In genomic region chr15:58551764-58552504, GRCh38 we compare ENCODE assay signal across 8 cellular contexts.
DNase-seq lines count a peak whose midpoint lies in the region; ATAC-seq, FAIRE-seq and TF ChIP-seq lines count a peak whose summit lies in the region.

No MANE protein-coding gene starts in this region.

- H3K4me3 ChIP-seq in K562 (peak overlapping the region; percentile 10; the same call in 1 of the 2 replicates), thoracic aorta (peak overlapping the region; percentile 58)

- CTCF ChIA-PET in activated CD4-positive, alpha-beta memory T cell treated with anti-CD3 and anti-CD28 coated beads, Interleukin-2, amount 10 ng/mL, durations not matched to agents 7 days and 5 days (lab: Charles Lee) = no interaction called here
- CTCF ChIA-PET in activated CD4-positive, alpha-beta memory T cell treated with anti-CD3 and anti-CD28 coated beads for 36 hours (lab: Charles Lee) = interaction anchor here (1.0 kb wide), 1 partner anchor 195 kb away, joined by 3 read pairs; no protein-coding TSS in a partner anchor
- CTCF ChIA-PET in K562 (lab: Yijun Ruan, JAX; ENCODE audit: low intra/inter-chr PET ratio) = no interaction called here

- H3K4me1 ChIP-seq in K562 (replicated peaks in 1 of 2; ENCODE audit: control insufficient read depth in 2 of 2, insufficient read depth in 2 of 2, low read length in 2 of 2) (peaks cover 32 to 46% of the 10 kb centered on the region in 2 experiments), thoracic aorta (ENCODE audit: control insufficient read depth in 1 of 2, low read depth in 2 of 2) (peaks cover 9 to 21% of the 10 kb centered on the region in 2 donors)

- intact Hi-C loops in activated CD4-positive, alpha-beta memory T cell treated with anti-CD3 and anti-CD28 coated beads for 36 hours (cut with micrococcal nuclease) = no loop called here
- intact Hi-C loops in K562 (cut with micrococcal nuclease) = no loop called here

- POLR2A ChIA-PET in activated CD4-positive, alpha-beta memory T cell treated with anti-CD3 and anti-CD28 coated beads, Interleukin-2, amount 10 ng/mL, durations not matched to agents 7 days and 5 days (lab: Charles Lee) = interaction anchor here (1.2 kb wide), 1 partner anchor 219 kb away, joined by 5 read pairs; the partner anchor contains the start of gene MINDY2
- POLR2A ChIA-PET in activated CD4-positive, alpha-beta memory T cell treated with anti-CD3 and anti-CD28 coated beads for 36 hours (lab: Charles Lee) = no interaction called here
- POLR2A ChIA-PET in K562 (lab: Yijun Ruan, JAX) = no interaction called here

- no peak for TF ChIP-seq POLR2A in K562 (conservative IDR thresholded peaks at IDR 0.05)

- TF ChIP-seq RAD21 in K562 (CRISPR knock-in tag; conservative IDR thresholded peaks at IDR 0.05 in 1 of 2, IDR thresholded peaks at IDR 0.05 in 1 of 2) = peak in 1 of 2 experiments; percentile 6; a peak in 1 of 4 replicates

- no peaks in the 10 kb centered on the region for H3K9me3 Mint-ChIP-seq in activated CD4-positive, alpha-beta memory T cell treated with anti-CD3 and anti-CD28 coated beads, Interleukin-2, amount 10 ng/mL, durations not matched to agents 7 days and 5 days
- no peaks in the 10 kb centered on the region for H3K9me3 Mint-ChIP-seq in activated CD4-positive, alpha-beta memory T cell treated with anti-CD3 and anti-CD28 coated beads for 36 hours

- ATAC-seq in K562 (peak; percentile 16), thoracic aorta (ENCODE audit: insufficient number of reproducible peaks, low FRiP score, low read depth) (no peak), GM18517 (IDR thresholded peaks at IDR 0.05; ENCODE audit: unreplicated experiment) (no peak), GM18858 (IDR thresholded peaks at IDR 0.05; ENCODE audit: unreplicated experiment) (no peak)

- TF ChIP-seq EP300 in K562 (IDR thresholded peaks at IDR 0.05; ENCODE audit: low read length) = peak; percentile 58; the same call in 1 of the 2 replicates

- peaks cover 29% of the 10 kb centered on the region for H3K4me1 Mint-ChIP-seq in activated CD4-positive, alpha-beta memory T cell treated with anti-CD3 and anti-CD28 coated beads, Interleukin-2, amount 10 ng/mL, durations not matched to agents 7 days and 5 days
- peaks cover 5% of the 10 kb centered on the region for H3K4me1 Mint-ChIP-seq in activated CD4-positive, alpha-beta memory T cell treated with anti-CD3 and anti-CD28 coated beads for 36 hours (ENCODE audit: low read depth)

- 21% methylated on average over 19 of the region's 23 CpGs for WGBS in K562 (ENCODE audit: insufficient coverage, low coverage, missing lambda C conversion rate)

- peak overlapping the region; percentile 73 for H3K27ac Mint-ChIP-seq in activated CD4-positive, alpha-beta memory T cell treated with anti-CD3 and anti-CD28 coated beads, Interleukin-2, amount 10 ng/mL, durations not matched to agents 7 days and 5 days
- H3K27ac Mint-ChIP-seq in activated CD4-positive, alpha-beta memory T cell treated with anti-CD3 and anti-CD28 coated beads for 36 hours = no peak overlapping the region

- H3K27me3 ChIP-seq in K562 (ENCODE audit: control insufficient read depth in 2 of 2, insufficient read depth in 2 of 2, low read length in 2 of 2) = no peaks in the 10 kb centered on the region
- no peaks in the 10 kb centered on the region for H3K27me3 ChIP-seq in thoracic aorta (replicated peaks; ENCODE audit: insufficient read depth)

- BruUV-seq in K562 (replicated peaks; lab: Mats Ljungman, UMichigan) = no TSS peak

- H3K27ac ChIP-seq in K562 (ENCODE audit: extremely low read depth, low read depth, low read length) (peak overlapping the region; percentile 75), thoracic aorta (no peak overlapping the region)

- H4K20me1 ChIP-seq in K562 (replicated peaks; ENCODE audit: control insufficient read depth, insufficient read depth, low read length) = no peaks in the 10 kb centered on the region

- peak overlapping the region; percentile 99 for H2AFZ ChIP-seq in K562 (ENCODE audit: low read depth, low read length)

- H3K9me3 ChIP-seq in K562 (replicated peaks; ENCODE audit: control insufficient read depth, insufficient read depth, low read depth, low read length) (no peaks in the 10 kb centered on the region), thoracic aorta (no peaks in the 10 kb centered on the region)

- no peak overlapping the region for H3K4me3 Mint-ChIP-seq in activated CD4-positive, alpha-beta memory T cell treated with anti-CD3 and anti-CD28 coated beads, Interleukin-2, amount 10 ng/mL, durations not matched to agents 7 days and 5 days
- no peak overlapping the region for H3K4me3 Mint-ChIP-seq in activated CD4-positive, alpha-beta memory T cell treated with anti-CD3 and anti-CD28 coated beads for 36 hours

- TF ChIP-seq CTCF in K562 (IDR thresholded peaks at IDR 0.05 in 2 of 3, conservative IDR thresholded peaks at IDR 0.05 in 1 of 3; ENCODE audit: insufficient read depth in 2 of 3, low read depth in 1 of 3, low read length in 3 of 3) = no peak
- no peak for TF ChIP-seq CTCF in thoracic aorta (IDR thresholded peaks at IDR 0.05)

- no peaks in the 10 kb centered on the region for H3K36me3 Mint-ChIP-seq in activated CD4-positive, alpha-beta memory T cell treated with anti-CD3 and anti-CD28 coated beads, Interleukin-2, amount 10 ng/mL, durations not matched to agents 7 days and 5 days (ENCODE audit: low read depth)
- H3K36me3 Mint-ChIP-seq in activated CD4-positive, alpha-beta memory T cell treated with anti-CD3 and anti-CD28 coated beads for 36 hours = no peaks in the 10 kb centered on the region

- H3K9ac ChIP-seq in K562 (ENCODE audit: insufficient read depth in 1 of 2, low read depth in 2 of 2, low read length in 2 of 2) = peak overlapping the region; percentile 60 to 78; a peak in 3 of 4 replicates

- peaks cover 18% of the 10 kb centered on the region for H3K27me3 Mint-ChIP-seq in activated CD4-positive, alpha-beta memory T cell treated with anti-CD3 and anti-CD28 coated beads, Interleukin-2, amount 10 ng/mL, durations not matched to agents 7 days and 5 days
- H3K27me3 Mint-ChIP-seq in activated CD4-positive, alpha-beta memory T cell treated with anti-CD3 and anti-CD28 coated beads for 36 hours = peaks cover 4% of the 10 kb centered on the region

- H3K4me2 ChIP-seq in K562 (ENCODE audit: insufficient read depth, low read length) = peak overlapping the region; percentile 65

- FAIRE-seq in K562 (lab: Jason Lieb, UNC) = peak; percentile 72

- in situ Hi-C loops in K562 (cut with MboI) = no loop called here

- H3K79me2 ChIP-seq in K562 (ENCODE audit: control insufficient read depth, insufficient read depth, low read length) = no peaks in the 10 kb centered on the region

- DNase-seq in activated CD4-positive, alpha-beta memory T cell treated with anti-CD3 and anti-CD28 coated beads, Interleukin-2, amount 10 ng/mL, durations not matched to agents 7 days and 5 days = no peak
- no peak for DNase-seq in activated CD4-positive, alpha-beta memory T cell treated with anti-CD3 and anti-CD28 coated beads for 36 hours
- DNase-seq in K562 (ENCODE audit: extremely low read depth in 1 of 4, low spot score in 3 of 4) (peak in 3 of 4 experiments; percentile 42 to 77 (median 43)), kidney tubule cell (ENCODE audit: low spot score) (peak; percentile 44), thoracic aorta (ENCODE audit: low spot score) (no peak), 8988T (no peak)

- H3K9me1 ChIP-seq in K562 (ENCODE audit: control insufficient read depth, insufficient read depth, low read length) = no peaks in the 10 kb centered on the region

- no peaks in the 10 kb centered on the region for H3K36me3 ChIP-seq in K562 (ENCODE audit: control insufficient read depth, insufficient read depth, low read length)
- no peaks in the 10 kb centered on the region for H3K36me3 ChIP-seq in thoracic aorta

TF ChIP-seq in K562, 482 proteins besides CTCF, POLR2A, EP300 and RAD21 (continues in another document):
- TF ChIP-seq CBFA2T2 (conservative IDR thresholded peaks at IDR 0.05) (peak; percentile 68), ZNF592 (IDR thresholded peaks at IDR 0.05) (peak; percentile 60)

Comparison
In these comparisons a context has a peak if more than half of its experiments do, and no peak if none do; other contexts are left out.
1. DNase-seq: peak in K562 (3 of 4) and kidney tubule cell (single experiment); none in activated CD4-positive, alpha-beta memory T cell treated with anti-CD3 and anti-CD28 coated beads, Interleukin-2, amount 10 ng/mL, durations not matched to agents 7 days and 5 days (single experiment), activated CD4-positive, alpha-beta memory T cell treated with anti-CD3 and anti-CD28 coated beads for 36 hours (single experiment), thoracic aorta (single experiment) and 8988T (single experiment).